Comparison of ENCODE assay signal across 9 cellular contexts in genomic region chr12:92898755-92899154, GRCh38. TPM values are rescaled to one million over a fixed set of nuclear protein-coding genes. Genes with fewer than 3 reads are reported as not detected.
DNase-seq lines count a peak whose midpoint lies in the region; ATAC-seq and TF ChIP-seq lines count a peak whose summit lies in the region.
"Had no signal": no experiment of that assay in that cellular context is flagged by ENCODE, and none has a peak within 500 bp of the region (broad histone marks: within the 10 kb centered on the region; RNA-seq: fewer than 3 reads in every experiment).

No MANE protein-coding gene starts in this region.

- ATAC-seq in HG03521 (IDR thresholded peaks at IDR 0.05; ENCODE audit: unreplicated experiment) (no peak), GM18520 (IDR thresholded peaks at IDR 0.05; ENCODE audit: unreplicated experiment) (no peak)

- peak; percentile 15 for DNase-seq in GM03348 (ENCODE audit: low spot score)
- DNase-seq in SJCRH30 = no peak
- peak; percentile 46 for DNase-seq in fibroblast of pulmonary artery (ENCODE audit: low read depth)
- DNase-seq in activated CD4-positive, alpha-beta T cell treated with anti-CD3 and anti-CD28 coated beads for 1 hour = no peak
- DNase-seq in NCI-H1436 treated with DMSO at 0.1 percent for 48 hours (lab: John Stamatoyannopoulos, UW) = no peak
- DNase-seq: activated CD4-positive, CD25-positive, alpha-beta regulatory T cell had no signal

- H3K4me1 ChIP-seq in SJCRH30 (peaks cover 13% of the 10 kb centered on the region), skeletal muscle tissue (ENCODE audit: control insufficient read depth in 3 of 3, insufficient read depth in 3 of 3, low read length in 3 of 3) (peaks cover 15 to 18% (median 15%) of the 10 kb centered on the region in 3 donors)

- H3K4me3 ChIP-seq in SJCRH30 (no peak overlapping the region), fibroblast of pulmonary artery (replicated peaks; ENCODE audit: low read depth, low read length) (no peak overlapping the region), skeletal muscle tissue (ENCODE audit: low read length in 3 of 3) (peak overlapping the region in 1 of 3 donors; percentile 62)

- TF ChIP-seq CTCF in fibroblast of pulmonary artery (IDR thresholded peaks at IDR 0.05; ENCODE audit: low read length, missing control alignments) = no peak

- H3K9ac ChIP-seq in skeletal muscle tissue (ENCODE audit: low read depth in 1 of 3, low read length in 3 of 3) = peak overlapping the region in 2 of 3 donors; percentile 18 to 46

- H3K36me3 ChIP-seq in SJCRH30 (no peaks in the 10 kb centered on the region), skeletal muscle tissue (ENCODE audit: control insufficient read depth in 3 of 3, insufficient read depth in 3 of 3, low read length in 3 of 3) (no peaks in the 10 kb centered on the region)

- H3K27ac ChIP-seq in SJCRH30 (peak overlapping the region; percentile 50), skeletal muscle tissue (ENCODE audit: low read depth, low read length) (peak overlapping the region; percentile 89)

- H3K9me3 ChIP-seq in SJCRH30 (replicated peaks) (no peaks in the 10 kb centered on the region), skeletal muscle tissue (ENCODE audit: control insufficient read depth in 3 of 3, low read length in 3 of 3) (no peaks in the 10 kb centered on the region)

- H3K27me3 ChIP-seq in SJCRH30 = no peaks in the 10 kb centered on the region
- H3K27me3 ChIP-seq in skeletal muscle tissue (ENCODE audit: control insufficient read depth in 3 of 3, insufficient read depth in 3 of 3, low read length in 3 of 3) = no peaks in the 10 kb centered on the region

RNA-seq across cellular contexts. Expression of gene EEA1, which starts 30.3 kb away (rescaled TPM):
- total RNA-seq in SJCRH30 (2014; rRNA removed; shearing (Covaris generic)) = 8.2 and 13.6 TPM in 2 replicates
- total RNA-seq in skeletal muscle tissue = 9.4 TPM

Comparison
In these comparisons a context has a peak if more than half of its experiments do, and no peak if none do; other contexts are left out.
1. DNase-seq: peak in GM03348 (single experiment) and fibroblast of pulmonary artery (single experiment); none in SJCRH30 (0 of 2), activated CD4-positive, alpha-beta T cell treated with anti-CD3 and anti-CD28 coated beads for 1 hour (single experiment) and NCI-H1436 treated with DMSO at 0.1 percent for 48 hours (single experiment).